8 cellular contexts compared by ENCODE assay signal in genomic region chr10:110225441-110225755, GRCh38. TPM values are rescaled to one million over a fixed set of nuclear protein-coding genes. Genes with fewer than 3 reads are reported as not detected.
DNase-seq lines count a peak whose midpoint lies in the region; ATAC-seq, FAIRE-seq and TF ChIP-seq lines count a peak whose summit lies in the region.

No MANE protein-coding gene starts in this region.

- no peak for FAIRE-seq in RCC 7860 (lab: Jason Lieb, UNC)

- H4K20me1 ChIP-seq in DOHH2 (ENCODE audit: control insufficient read depth, insufficient read depth, low read depth, low read length), result peaks cover 14% of the 10 kb centered on the region

- TF ChIP-seq CTCF in DOHH2 (IDR thresholded peaks at IDR 0.05; ENCODE audit: low read depth, low read length, poor library complexity, severe bottlenecking), result no peak
- TF ChIP-seq CTCF in WERI-Rb-1 (IDR thresholded peaks at IDR 0.05; ENCODE audit: low read depth, low read length), result no peak
- no peak for TF ChIP-seq CTCF in thoracic aorta (IDR thresholded peaks at IDR 0.05)
- TF ChIP-seq CTCF in GM13976 (IDR thresholded peaks at IDR 0.05; ENCODE audit: borderline replicate concordance, control extremely low read depth, extremely low read depth, insufficient read depth, missing control alignments), result no peak

- peaks cover 7% of the 10 kb centered on the region; the same call in 1 of the 2 replicates for H3K79me2 ChIP-seq in DOHH2 (ENCODE audit: control insufficient read depth, low read length)

- no peak overlapping the region for H3K27ac ChIP-seq in DOHH2 (ENCODE audit: low read depth, low read length)
- no peak overlapping the region for H3K27ac ChIP-seq in WERI-Rb-1
- H3K27ac ChIP-seq in thoracic aorta, result peak overlapping the region; percentile 75 to 85

- H3K36me3 ChIP-seq in DOHH2 (ENCODE audit: control insufficient read depth, low read length) (peaks cover 9% of the 10 kb centered on the region; the same call in 1 of the 2 replicates), HAP-1 (replicated peaks) (peaks cover 7% of the 10 kb centered on the region; the same call in 1 of the 2 replicates), WERI-Rb-1 (peaks cover 9% of the 10 kb centered on the region; the same call in 1 of the 2 replicates), iPS-15b (ENCODE audit: control insufficient read depth, insufficient read depth, low read length) (no peaks in the 10 kb centered on the region), thoracic aorta (peaks cover 5% of the 10 kb centered on the region)

- H3K4me3 ChIP-seq in DOHH2 (ENCODE audit: low read length), result peak overlapping the region; percentile 85
- H3K4me3 ChIP-seq in HAP-1, result peak overlapping the region; percentile 70
- peak overlapping the region; percentile 54 for H3K4me3 ChIP-seq in WERI-Rb-1 (ENCODE audit: low read depth, low read length)
- peak overlapping the region; percentile 19 for H3K4me3 ChIP-seq in iPS-15b (ENCODE audit: low read depth, low read length)
- H3K4me3 ChIP-seq in thoracic aorta, result peak overlapping the region; percentile 91

- H3K9ac ChIP-seq in iPS-15b (ENCODE audit: low read depth, low read length), result no peak overlapping the region

- no peaks in the 10 kb centered on the region for H3K9me2 ChIP-seq in DOHH2 (replicated peaks; ENCODE audit: control insufficient read depth, low read length)

- H3F3A ChIP-seq in DOHH2 (ENCODE audit: control insufficient read depth, insufficient read depth), result no peaks in the 10 kb centered on the region

- DNase-seq in HAP-1 (ENCODE audit: low spot score in 2 of 2) (no peak), WERI-Rb-1 (no peak), thoracic aorta (ENCODE audit: low spot score) (no peak), GM13976 (ENCODE audit: low spot score) (no peak), AG08396 (ENCODE audit: low spot score) (no peak), RCC 7860 (ENCODE audit: low spot score) (no peak)

- ATAC-seq in thoracic aorta (ENCODE audit: insufficient number of reproducible peaks, low FRiP score, low read depth), result no peak

- H3K4me1 ChIP-seq in DOHH2 (ENCODE audit: control insufficient read depth, low read length) (peaks cover 27% of the 10 kb centered on the region), HAP-1 (peaks cover 9% of the 10 kb centered on the region), iPS-15b (ENCODE audit: control insufficient read depth, insufficient read depth, low read length) (peaks cover 6% of the 10 kb centered on the region), thoracic aorta (ENCODE audit: control insufficient read depth in 1 of 2, low read depth in 2 of 2) (peaks cover 33 to 67% of the 10 kb centered on the region in 2 donors)

- in situ Hi-C loops in HAP-1 (cut with MboI; ENCODE audit: low sequenced_read_pairs) (no loop called here), GM13976 (cut with MboI; ENCODE audit: low sequenced_read_pairs, unreplicated experiment) (no loop called here)

- H3K27me3 ChIP-seq in DOHH2 (ENCODE audit: control insufficient read depth, low read length) (peaks cover 5% of the 10 kb centered on the region; the same call in 1 of the 2 replicates), HAP-1 (ENCODE audit: low read depth) (no peaks in the 10 kb centered on the region), WERI-Rb-1 (ENCODE audit: insufficient read depth, low read depth, severe bottlenecking) (no peaks in the 10 kb centered on the region), iPS-15b (ENCODE audit: control insufficient read depth, insufficient read depth, low read length) (peaks cover 49% of the 10 kb centered on the region), thoracic aorta (replicated peaks; ENCODE audit: insufficient read depth) (no peaks in the 10 kb centered on the region)

- peak overlapping the region; percentile 65 for H3K4me2 ChIP-seq in DOHH2 (ENCODE audit: low read length)

- no peaks in the 10 kb centered on the region for H3K9me3 ChIP-seq in DOHH2 (ENCODE audit: control insufficient read depth, insufficient read depth, low read length)
- no peaks in the 10 kb centered on the region for H3K9me3 ChIP-seq in HAP-1
- H3K9me3 ChIP-seq in WERI-Rb-1 (ENCODE audit: severe bottlenecking), result no peaks in the 10 kb centered on the region
- no peaks in the 10 kb centered on the region for H3K9me3 ChIP-seq in iPS-15b (ENCODE audit: control insufficient read depth, insufficient read depth, low read length)
- H3K9me3 ChIP-seq in thoracic aorta, result no peaks in the 10 kb centered on the region

RNA-seq across cellular contexts. Expression of gene MXI1, which starts 18.0 kb away (rescaled TPM):
- 10 to 100 TPM; 87.7 to 92.8 TPM for total RNA-seq in thoracic aorta

Comparison
In these comparisons a context has a peak if more than half of its experiments do, and no peak if none do; other contexts are left out.
1. H3K27ac ChIP-seq: peak in thoracic aorta (2 of 2); none in DOHH2 (single experiment) and WERI-Rb-1 (single experiment).
2. H3K4me3 ChIP-seq: peak in every context shown above with its lines; median percentile 91 in thoracic aorta; 85 in DOHH2; 70 in HAP-1; 54 in WERI-Rb-1; 19 in iPS-15b.